In genomic region chr7:77532247-77532646, GRCh38 we compare ENCODE assay signal across 1 cellular context.
A peak's percentile ranks its signal among the peaks of the same experiment; 100 is the strongest.
TF ChIP-seq lines count a peak whose summit lies in the region.

No MANE protein-coding gene starts in this region.

TF ChIP-seq in K562, 482 proteins besides CTCF, POLR2A, EP300 and RAD21 (continued from another document):
- TF ChIP-seq, protein P1, sequence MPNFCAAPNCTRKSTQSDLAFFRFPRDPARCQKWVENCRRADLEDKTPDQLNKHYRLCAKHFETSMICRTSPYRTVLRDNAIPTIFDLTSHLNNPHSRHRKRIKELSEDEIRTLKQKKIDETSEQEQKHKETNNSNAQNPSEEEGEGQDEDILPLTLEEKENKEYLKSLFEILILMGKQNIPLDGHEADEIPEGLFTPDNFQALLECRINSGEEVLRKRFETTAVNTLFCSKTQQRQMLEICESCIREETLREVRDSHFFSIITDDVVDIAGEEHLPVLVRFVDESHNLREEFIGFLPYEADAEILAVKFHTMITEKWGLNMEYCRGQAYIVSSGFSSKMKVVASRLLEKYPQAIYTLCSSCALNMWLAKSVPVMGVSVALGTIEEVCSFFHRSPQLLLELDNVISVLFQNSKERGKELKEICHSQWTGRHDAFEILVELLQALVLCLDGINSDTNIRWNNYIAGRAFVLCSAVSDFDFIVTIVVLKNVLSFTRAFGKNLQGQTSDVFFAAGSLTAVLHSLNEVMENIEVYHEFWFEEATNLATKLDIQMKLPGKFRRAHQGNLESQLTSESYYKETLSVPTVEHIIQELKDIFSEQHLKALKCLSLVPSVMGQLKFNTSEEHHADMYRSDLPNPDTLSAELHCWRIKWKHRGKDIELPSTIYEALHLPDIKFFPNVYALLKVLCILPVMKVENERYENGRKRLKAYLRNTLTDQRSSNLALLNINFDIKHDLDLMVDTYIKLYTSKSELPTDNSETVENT (CRISPR knock-in tag; IDR thresholded peaks at IDR 0.05) = no peak
- TF ChIP-seq SRF (CRISPR knock-in tag; IDR thresholded peaks at IDR 0.05) (no peak), HMBOX1 (IDR thresholded peaks at IDR 0.05) (0 out of 2 replicates have a peak, but pooled peaks have one; percentile 11), CREB1 (IDR thresholded peaks at IDR 0.05) (no peak), CREB1 (CRISPR knock-in tag; IDR thresholded peaks at IDR 0.05) (no peak), ZNF717 (CRISPR knock-in tag; IDR thresholded peaks at IDR 0.05) (no peak), NR4A1 (CRISPR knock-in tag; IDR thresholded peaks at IDR 0.05) (no peak), NR4A1 (tag; IDR thresholded peaks at IDR 0.05) (no peak), CEBPB (tag; IDR thresholded peaks at IDR 0.05) (peak; percentile 78)
- TF ChIP-seq, protein P2, sequence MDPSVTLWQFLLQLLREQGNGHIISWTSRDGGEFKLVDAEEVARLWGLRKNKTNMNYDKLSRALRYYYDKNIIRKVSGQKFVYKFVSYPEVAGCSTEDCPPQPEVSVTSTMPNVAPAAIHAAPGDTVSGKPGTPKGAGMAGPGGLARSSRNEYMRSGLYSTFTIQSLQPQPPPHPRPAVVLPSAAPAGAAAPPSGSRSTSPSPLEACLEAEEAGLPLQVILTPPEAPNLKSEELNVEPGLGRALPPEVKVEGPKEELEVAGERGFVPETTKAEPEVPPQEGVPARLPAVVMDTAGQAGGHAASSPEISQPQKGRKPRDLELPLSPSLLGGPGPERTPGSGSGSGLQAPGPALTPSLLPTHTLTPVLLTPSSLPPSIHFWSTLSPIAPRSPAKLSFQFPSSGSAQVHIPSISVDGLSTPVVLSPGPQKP (CRISPR knock-in tag; IDR thresholded peaks at IDR 0.05) = no peak
- TF ChIP-seq, protein P3, sequence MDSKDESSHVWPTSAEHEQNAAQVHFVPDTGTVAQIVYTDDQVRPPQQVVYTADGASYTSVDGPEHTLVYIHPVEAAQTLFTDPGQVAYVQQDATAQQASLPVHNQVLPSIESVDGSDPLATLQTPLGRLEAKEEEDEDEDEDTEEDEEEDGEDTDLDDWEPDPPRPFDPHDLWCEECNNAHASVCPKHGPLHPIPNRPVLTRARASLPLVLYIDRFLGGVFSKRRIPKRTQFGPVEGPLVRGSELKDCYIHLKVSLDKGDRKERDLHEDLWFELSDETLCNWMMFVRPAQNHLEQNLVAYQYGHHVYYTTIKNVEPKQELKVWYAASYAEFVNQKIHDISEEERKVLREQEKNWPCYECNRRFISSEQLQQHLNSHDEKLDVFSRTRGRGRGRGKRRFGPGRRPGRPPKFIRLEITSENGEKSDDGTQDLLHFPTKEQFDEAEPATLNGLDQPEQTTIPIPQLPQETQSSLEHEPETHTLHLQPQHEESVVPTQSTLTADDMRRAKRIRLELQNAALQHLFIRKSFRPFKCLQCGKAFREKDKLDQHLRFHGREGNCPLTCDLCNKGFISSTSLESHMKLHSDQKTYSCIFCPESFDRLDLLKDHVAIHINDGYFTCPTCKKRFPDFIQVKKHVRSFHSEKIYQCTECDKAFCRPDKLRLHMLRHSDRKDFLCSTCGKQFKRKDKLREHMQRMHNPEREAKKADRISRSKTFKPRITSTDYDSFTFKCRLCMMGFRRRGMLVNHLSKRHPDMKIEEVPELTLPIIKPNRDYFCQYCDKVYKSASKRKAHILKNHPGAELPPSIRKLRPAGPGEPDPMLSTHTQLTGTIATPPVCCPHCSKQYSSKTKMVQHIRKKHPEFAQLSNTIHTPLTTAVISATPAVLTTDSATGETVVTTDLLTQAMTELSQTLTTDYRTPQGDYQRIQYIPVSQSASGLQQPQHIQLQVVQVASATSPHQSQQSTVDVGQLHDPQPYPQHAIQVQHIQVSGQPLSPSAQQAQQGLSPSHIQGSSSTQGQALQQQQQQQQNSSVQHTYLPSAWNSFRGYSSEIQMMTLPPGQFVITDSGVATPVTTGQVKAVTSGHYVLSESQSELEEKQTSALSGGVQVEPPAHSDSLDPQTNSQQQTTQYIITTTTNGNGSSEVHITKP (IDR thresholded peaks at IDR 0.05; ENCODE audit: partially characterized antibody) = peak; percentile 20
